ENCODE assay signal across 8 cellular contexts in genomic region chr10:59240581-59241183, GRCh38.
DNase-seq lines count a peak whose midpoint lies in the region; ATAC-seq and TF ChIP-seq lines count a peak whose summit lies in the region.

No MANE protein-coding gene starts in this region.

- H3K36me3 ChIP-seq in lower lobe of right lung: no peaks in the 10 kb centered on the region

- no peak overlapping the region for H3K4me3 ChIP-seq in lower lobe of right lung

- no peaks in the 10 kb centered on the region for H3K27me3 ChIP-seq in lower lobe of right lung (ENCODE audit: low read depth)

- no peaks in the 10 kb centered on the region for H3K4me1 ChIP-seq in lower lobe of right lung

- CTCF ChIA-PET in MCF 10A (lab: Yijun Ruan, JAX): interaction anchor here (0.6 to 6.3 kb wide), 10 partner anchors 72 to 540 kb away, joined by 3 to 92 read pairs (median 4); no protein-coding TSS in a partner anchor

- H3K36me3 Mint-ChIP-seq in MCF 10A (ENCODE audit: insufficient read depth, unreplicated experiment): no peaks in the 10 kb centered on the region

- BruUV-seq in MCF 10A (replicated peaks; lab: Mats Ljungman, UMichigan): no TSS peak

- no peaks in the 10 kb centered on the region for H3K9me3 Mint-ChIP-seq in MCF 10A (ENCODE audit: unreplicated experiment)

- intact Hi-C loops in MCF 10A (cut with micrococcal nuclease): loop anchor here (1.0 to 10.0 kb wide), 4 partner anchors 225 to 564 kb away; no protein-coding TSS in a partner anchor
- intact Hi-C loops in lower lobe of right lung (cut with DNase I): loop anchor here (5.0 kb wide), 1 partner anchor 342 kb away; no protein-coding TSS in a partner anchor

- TF ChIP-seq CTCF in MCF 10A (IDR thresholded peaks at IDR 0.05; ENCODE audit: unreplicated experiment) (peak; percentile 58), lower lobe of right lung (IDR thresholded peaks at IDR 0.05) (peak; percentile 63)

- H3K9me3 ChIP-seq in lower lobe of right lung: no peaks in the 10 kb centered on the region

- H3K27ac ChIP-seq in lower lobe of right lung: no peak overlapping the region

- no peak for ATAC-seq in lower lobe of right lung
- no peak for ATAC-seq in HG03039 (IDR thresholded peaks at IDR 0.05; ENCODE audit: unreplicated experiment)

- H3K27me3 Mint-ChIP-seq in MCF 10A (ENCODE audit: insufficient read depth, unreplicated experiment): peaks cover 79% of the 10 kb centered on the region

- no peak overlapping the region for H3K4me3 Mint-ChIP-seq in MCF 10A (ENCODE audit: unreplicated experiment)

- peak; percentile 11 for DNase-seq in SIG-M5 treated with dmso at 0.1 percent for 504 hours (lab: John Stamatoyannopoulos, UW; ENCODE audit: unreplicated experiment)
- no peak for DNase-seq in SIG-M5 (lab: John Stamatoyannopoulos, UW)
- DNase-seq in NCI-H1694 treated with DMSO at 0.1 percent for 48 hours (lab: John Stamatoyannopoulos, UW): peak; percentile 40
- DNase-seq in MCF 10A (ENCODE audit: unreplicated experiment): peak; percentile 56
- DNase-seq in lower lobe of right lung: no peak
- no peak for DNase-seq in HPDE6-E6E7 (ENCODE audit: extremely low spot score)
- no peak for DNase-seq in GOT3 (lab: John Stamatoyannopoulos, UW)

- H3K27ac Mint-ChIP-seq in MCF 10A (ENCODE audit: low read depth, unreplicated experiment): no peak overlapping the region

- H3K4me1 Mint-ChIP-seq in MCF 10A (ENCODE audit: insufficient read depth, unreplicated experiment): no peaks in the 10 kb centered on the region

- POLR2A ChIA-PET in MCF 10A (lab: Yijun Ruan, JAX): interaction anchor here (1.3 kb wide), 1 partner anchor 381 kb away, joined by 3 read pairs; no protein-coding TSS in a partner anchor

Comparison
In these comparisons a context has a peak if more than half of its experiments do, and no peak if none do; other contexts are left out.
1. DNase-seq: peak in SIG-M5 treated with dmso at 0.1 percent for 504 hours (single experiment), NCI-H1694 treated with DMSO at 0.1 percent for 48 hours (single experiment) and MCF 10A (single experiment); none in SIG-M5 (single experiment), lower lobe of right lung (single experiment), HPDE6-E6E7 (single experiment) and GOT3 (single experiment).